Comparison of ENCODE assay signal across 9 cellular contexts in the genomic region with DNA sequence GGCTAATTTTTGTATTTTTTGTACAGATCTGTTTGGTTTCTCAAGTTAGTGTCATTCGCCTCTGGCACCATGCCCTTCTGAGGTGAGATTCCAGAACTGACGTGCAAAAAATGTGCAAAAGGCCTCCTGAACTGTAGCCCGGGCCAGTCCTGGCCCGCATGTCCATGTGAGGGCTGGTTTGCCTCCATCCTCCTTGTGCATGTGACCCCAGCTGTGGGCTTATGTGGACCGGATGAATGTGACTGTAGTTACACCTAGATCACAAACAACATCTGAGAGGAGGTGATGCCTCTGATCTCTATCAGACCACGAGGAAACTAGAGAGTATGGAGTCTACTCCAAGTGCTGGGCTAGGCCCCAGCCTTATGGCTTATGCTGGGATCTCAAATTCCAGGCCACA.
"Had no signal": no experiment of that assay in that cellular context is flagged by ENCODE, and none has a peak within 500 bp of the region (broad histone marks: within the 10 kb centered on the region; RNA-seq: fewer than 3 reads in every experiment).

No MANE protein-coding gene starts in this region.

- H2AFZ ChIP-seq: GM23248 had no signal

- H3K9me3 Mint-ChIP-seq: HFFc6 had no signal

- H3K9ac ChIP-seq: GM23248 had no signal

- H3K9me3 ChIP-seq: HAP-1 had no signal

- H3K4me1 ChIP-seq: HAP-1 had no signal

- H3K27ac ChIP-seq: GM23248, HL-60 had no signal

- DNase-seq: GOT3, H7, HFFc6 had no signal

- H3K27ac Mint-ChIP-seq: HFFc6 had no signal

- H3K4me3 ChIP-seq: GM23248, HAP-1 had no signal

- H3K27me3 Mint-ChIP-seq: IgD-negative memory B cell had no signal

- ATAC-seq: HCT116, HepG2 had no signal

- H3K36me3 ChIP-seq: HAP-1 had no signal

- H3K4me3 Mint-ChIP-seq: HFFc6, IgD-negative memory B cell had no signal

- FAIRE-seq: HepG2 had no signal
